19 cellular contexts compared by ENCODE assay signal in genomic region chr1:162596514-162597170, GRCh38. TPM values are rescaled to one million over a fixed set of nuclear protein-coding genes. Genes with fewer than 3 reads are reported as not detected.
A peak's percentile ranks its signal among the peaks of the same experiment; 100 is the strongest.
DNase-seq lines count a peak whose midpoint lies in the region; ATAC-seq, FAIRE-seq and TF ChIP-seq lines count a peak whose summit lies in the region.
"Had no signal": no experiment of that assay in that cellular context is flagged by ENCODE, and none has a peak within 500 bp of the region (broad histone marks: within the 10 kb centered on the region; RNA-seq: fewer than 3 reads in every experiment).

No MANE protein-coding gene starts in this region.

- H3K4me1 ChIP-seq in GM23248 (ENCODE audit: insufficient read depth), result no peaks in the 10 kb centered on the region
- no peaks in the 10 kb centered on the region for H3K4me1 ChIP-seq in GM12878 (ENCODE audit: control insufficient read depth, insufficient read depth, low read length)
- peaks cover 11% of the 10 kb centered on the region for H3K4me1 ChIP-seq in testis
- no peaks in the 10 kb centered on the region for H3K4me1 ChIP-seq in sigmoid colon

- no peaks in the 10 kb centered on the region for H3K9me2 ChIP-seq in GM23248 (ENCODE audit: insufficient read depth)

- H4K20me1 ChIP-seq in GM23248 (ENCODE audit: insufficient read depth), result no peaks in the 10 kb centered on the region
- H4K20me1 ChIP-seq in GM12878 (ENCODE audit: control insufficient read depth, insufficient read depth), result no peaks in the 10 kb centered on the region

- TF ChIP-seq RAD21 in GM12878 (IDR thresholded peaks at IDR 0.05; ENCODE audit: insufficient read depth, low read depth, low read length), result no peak

- in situ Hi-C loops in GM23248 (cut with MboI), result no loop called here
- in situ Hi-C loops in GM12878 (cut with MboI), result no loop called here

- ATAC-seq in GM12878 (peak; percentile 70), left colon (peak; percentile 65)

- H3K36me3 ChIP-seq in GM23248 (ENCODE audit: low read depth), result peaks cover 95% of the 10 kb centered on the region
- peaks cover 0 to 11% of the 10 kb centered on the region in 2 experiments; a peak in 2 of 4 replicates for H3K36me3 ChIP-seq in GM12878 (ENCODE audit: control insufficient read depth in 2 of 2, insufficient read depth in 2 of 2, low read length in 1 of 2)
- H3K36me3 ChIP-seq in testis (ENCODE audit: low read depth, missing control alignments), result no peaks in the 10 kb centered on the region
- peaks cover 0 to 89% (median 17%) of the 10 kb centered on the region in 4 donors for H3K36me3 ChIP-seq in sigmoid colon

- H3K27ac ChIP-seq in GM23248 (peak overlapping the region; percentile 1; the same call in 1 of the 2 replicates), GM12878 (ENCODE audit: control insufficient read depth, insufficient read depth) (no peak overlapping the region), testis (peak overlapping the region; percentile 2 to 46), sigmoid colon (no peak overlapping the region)
- H3K27ac ChIP-seq: PC-9 had no signal

- H3K4me2 ChIP-seq in GM23248 (ENCODE audit: unreplicated experiment), result no peak overlapping the region
- no peak overlapping the region for H3K4me2 ChIP-seq in GM12878 (ENCODE audit: control insufficient read depth, insufficient read depth)
- H3K4me2 ChIP-seq: PC-9 had no signal

- WGBS in GM23248 (ENCODE audit: low coverage in 1 of 2, low lambda C conversion rate in 2 of 2, missing lambda C conversion rate in 2 of 2), 2 experiments, result 63 to 80% methylated on average over 2 of the region's 2 CpGs
- WGBS in GM12878 (ENCODE audit: insufficient coverage, insufficient replicate concordance, low lambda C conversion rate, missing lambda C conversion rate), result 96% methylated on average over 2 of the region's 2 CpGs
- WGBS in testis, 2 donors, result 48 to 59% methylated on average over 2 of the region's 2 CpGs
- WGBS in sigmoid colon, 2 donors, result 40 to 85% methylated on average over 2 of the region's 2 CpGs

- POLR2A ChIA-PET in GM12878 (lab: Charles Lee), result interaction anchor here (0.7 to 2.4 kb wide), 2 partner anchors 20 to 255 kb away, joined by 7 to 9 read pairs; no protein-coding TSS in a partner anchor

- H3K79me2 ChIP-seq in GM23248 (ENCODE audit: insufficient read depth) (peaks cover 91% of the 10 kb centered on the region), GM12878 (ENCODE audit: control insufficient read depth, insufficient read depth, low read length) (no peaks in the 10 kb centered on the region)

- CTCF ChIA-PET in GM12878 (lab: Yijun Ruan, JAX), result interaction anchor here (0.8 to 2.3 kb wide), 11 partner anchors 9 to 205 kb away, joined by 3 to 15 read pairs (median 4); partner anchors contain the start of gene DDR2

- RAD21 ChIA-PET in GM12878 (lab: Charles Lee; ENCODE audit: unreplicated experiment), result interaction anchor here (0.8 to 2.2 kb wide), 11 partner anchors 9 to 204 kb away, joined by 3 to 15 read pairs (median 4); partner anchors contain the start of gene DDR2

- no peak for FAIRE-seq in GM12878 (lab: Jason Lieb, UNC)
- FAIRE-seq: G401.6, H1 had no signal

- SMC1A ChIA-PET in GM12878 (lab: Charles Lee; ENCODE audit: uncharacterized antibody, unreplicated experiment), result interaction anchor here (0.7 to 2.6 kb wide), 14 partner anchors 9 to 203 kb away, joined by 3 to 19 read pairs (median 4); no protein-coding TSS in a partner anchor

- intact Hi-C loops in GM12878 (cut with micrococcal nuclease; ENCODE audit: unreplicated experiment) (no loop called here), left colon (cut with DNase I, micrococcal nuclease) (no loop called here), testis (cut with DNase I; ENCODE audit: low total_unique reads) (no loop called here), sigmoid colon (cut with DNase I) (no loop called here)

- no peak for TF ChIP-seq CTCF in GM12878 (IDR thresholded peaks at IDR 0.05 in 2 of 3, conservative IDR thresholded peaks at IDR 0.05 in 1 of 3; ENCODE audit: control insufficient read depth in 2 of 3, extremely low read depth in 1 of 3, insufficient read depth in 1 of 3, low read depth in 3 of 3, low read length in 3 of 3)
- no peak for TF ChIP-seq CTCF in testis (IDR thresholded peaks at IDR 0.05)
- no peak for TF ChIP-seq CTCF in foreskin fibroblast (IDR thresholded peaks at IDR 0.05; ENCODE audit: low read depth, low read length)
- TF ChIP-seq CTCF in sigmoid colon (IDR thresholded peaks at IDR 0.05), result no peak

- no peak overlapping the region for H3K4me3 ChIP-seq in GM23248
- no peak overlapping the region for H3K4me3 ChIP-seq in GM12878
- no peak overlapping the region for H3K4me3 ChIP-seq in testis
- H3K4me3 ChIP-seq in foreskin fibroblast (ENCODE audit: low read depth in 1 of 2, low read length in 2 of 2), result no peak overlapping the region
- H3K4me3 ChIP-seq in sigmoid colon, result no peak overlapping the region
- H3K4me3 ChIP-seq: PC-9 had no signal

- TF ChIP-seq POLR2A in GM12878 (IDR thresholded peaks at IDR 0.05; ENCODE audit: low read depth, low read length), result no peak
- TF ChIP-seq POLR2A in testis (IDR thresholded peaks at IDR 0.05), result no peak
- no peak for TF ChIP-seq POLR2A in sigmoid colon (IDR thresholded peaks at IDR 0.05)

- no peaks in the 10 kb centered on the region for H3K9me3 ChIP-seq in GM23248 (ENCODE audit: low read depth)
- H3K9me3 ChIP-seq in GM12878 (replicated peaks; ENCODE audit: control insufficient read depth, insufficient read depth, low read length), result no peaks in the 10 kb centered on the region
- H3K9me3 ChIP-seq in testis, result no peaks in the 10 kb centered on the region
- no peaks in the 10 kb centered on the region for H3K9me3 ChIP-seq in sigmoid colon

- no peak overlapping the region for H3K9ac ChIP-seq in GM23248
- no peak overlapping the region for H3K9ac ChIP-seq in GM12878 (ENCODE audit: control insufficient read depth, insufficient read depth, low read length)

- H3K27me3 ChIP-seq in GM23248 (replicated peaks; ENCODE audit: insufficient read depth) (no peaks in the 10 kb centered on the region), GM12878 (replicated peaks in 1 of 2; ENCODE audit: control insufficient read depth in 2 of 2, insufficient read depth in 2 of 2, low read length in 1 of 2) (no peaks in the 10 kb centered on the region), testis (no peaks in the 10 kb centered on the region), sigmoid colon (no peaks in the 10 kb centered on the region)

- no TSS peak for BruUV-seq in GM12878 (replicated peaks; lab: Mats Ljungman, UMichigan)

- TF ChIP-seq EP300 in GM12878 (IDR thresholded peaks at IDR 0.05; ENCODE audit: borderline replicate concordance in 1 of 2, control insufficient read depth in 1 of 2, low read depth in 2 of 2, low read length in 2 of 2), result no peak
- no peak for TF ChIP-seq EP300 in sigmoid colon (IDR thresholded peaks at IDR 0.05)

- H2AFZ ChIP-seq in GM23248 (no peak overlapping the region), GM12878 (ENCODE audit: control insufficient read depth, low read depth, low read length) (no peak overlapping the region)
- H2AFZ ChIP-seq: PC-9 had no signal

- DNase-seq in GM23248 (no peak), GM12878 (ENCODE audit: low read depth, low spot score) (no peak), left colon (no peak), testis (no peak), superior temporal gyrus (ENCODE audit: extremely low spot score) (no peak), foreskin fibroblast (no peak), NCI-H2227 (lab: John Stamatoyannopoulos, UW; ENCODE audit: unreplicated experiment) (no peak), sigmoid colon (no peak)
- DNase-seq: ACHN; C1 segment of cervical spinal cord; CD8-positive, alpha-beta memory T cell; IMR-90; NCI-H1417; NCI-H187; NCI-H226; NCI-H526; PC-9 had no signal

- peaks cover 96% of the 10 kb centered on the region for H3F3A ChIP-seq in GM23248 (ENCODE audit: insufficient read depth)

RNA-seq across cellular contexts. Expression of gene UAP1, which starts 35.1 kb away (rescaled TPM):
- 406 and 457 TPM in 2 replicates for total RNA-seq in GM23248 (2014; rRNA removed; shearing (Covaris generic))
- 524 and 534 TPM in 2 replicates for polyA plus RNA-seq in GM23248 (2016; fragmentation: Nextera tagmentation; extraction: Ambion mirVana)
- 28.6 and 30.9 TPM in 2 replicates for total RNA-seq in GM12878 (2013; cell fraction: nucleolus; rRNA removed)
- total RNA-seq in GM12878 (2014; rRNA removed), result 32.5 and 41.1 TPM in 2 replicates
- total RNA-seq in GM12878 (2014; rRNA removed; fragmentation: Illumina TruSeq; extraction: Trizol), result 39.8 and 42.0 TPM in 2 replicates
- total RNA-seq in GM12878 (2021), result 29.0 and 30.2 TPM in 2 replicates
- polyA plus RNA-seq in GM12878 (2011; ENCODE audit: low read depth), result 22.8 TPM
- 19.9 and 31.2 TPM in 2 replicates for polyA plus RNA-seq in GM12878 (2011; rRNA removed)
- polyA plus RNA-seq in GM12878 (2011; cell fraction: cytosol; rRNA removed), result 7.5 and 10.0 TPM in 2 replicates
- polyA plus RNA-seq in GM12878 (2011; cell fraction: nucleus; rRNA removed), result 8.0 and 9.9 TPM in 2 replicates
- polyA plus RNA-seq in GM12878 (2012), result 25.4 TPM in 2 replicates
- polyA plus RNA-seq in GM12878 (2014; fragmentation: Illumina TruSeq; extraction: Trizol), result 32.3 and 35.2 TPM in 2 replicates
- polyA plus RNA-seq in GM12878 (2014; fragmentation: Nextera tagmentation; extraction: Ambion mirVana), result 10 to 100 TPM; 19.2 to 20.8 TPM
- 20.9 and 26.0 TPM in 2 replicates for polyA plus RNA-seq in GM12878 (2014; rRNA removed)
- 10 to 100 TPM; 40.2 to 43.0 TPM for polyA plus RNA-seq in GM12878 (2016; fragmentation: Nextera tagmentation; extraction: Ambion mirVana)
- polyA minus RNA-seq in GM12878 (2011; rRNA and poly(A)+ RNA removed), result 13.0 and 15.6 TPM in 2 replicates
- polyA minus RNA-seq in GM12878 (2011; cell fraction: cytosol; rRNA and poly(A)+ RNA removed), result 4.7 and 5.3 TPM in 2 replicates
- 5.7 and 9.9 TPM in 2 replicates for polyA minus RNA-seq in GM12878 (2011; cell fraction: nucleus; rRNA and poly(A)+ RNA removed)
- 100 to 1,000 TPM; 117 to 132 TPM for total RNA-seq in left colon
- total RNA-seq in testis, result 100 to 1,000 TPM; 110 to 128 TPM
- polyA plus RNA-seq in testis (ENCODE audit: insufficient read depth, low read depth, low replicate concordance), result 161 TPM
- 100 to 1,000 TPM in 1 of 4 donors, 10 to 100 TPM in 3; 64.6 to 145 (median 78.8) TPM for total RNA-seq in sigmoid colon
- polyA plus RNA-seq in sigmoid colon, result 100 to 1,000 TPM in 2 of 3 donors, 10 to 100 TPM in 1; 55.5 to 141 (median 123) TPM

RNA-seq across cellular contexts. Expression of gene DDR2, which starts 35.6 kb away (rescaled TPM):
- total RNA-seq in GM23248 (2014; rRNA removed; shearing (Covaris generic)), result 194 and 196 TPM in 2 replicates
- polyA plus RNA-seq in GM23248 (2016; fragmentation: Nextera tagmentation; extraction: Ambion mirVana) (94.7 and 96.1 TPM in 2 replicates), GM12878 (2011; rRNA removed) (4.9 and 6.2 TPM in 2 replicates), GM12878 (2014; fragmentation: Illumina TruSeq; extraction: Trizol) (5.8 and 6.4 TPM in 2 replicates), GM12878 (2014; fragmentation: Nextera tagmentation; extraction: Ambion mirVana) (1 to 10 TPM; 1.9 to 2.8 TPM), GM12878 (2014; rRNA removed) (3.6 and 5.7 TPM in 2 replicates), GM12878 (2016; fragmentation: Nextera tagmentation; extraction: Ambion mirVana) (1 to 10 TPM; 5.2 to 6.3 TPM), testis (ENCODE audit: insufficient read depth, low read depth, low replicate concordance) (13.2 TPM), sigmoid colon (10 to 100 TPM in 2 of 3 donors, 1 to 10 TPM in 1; 3.5 to 50.5 (median 18.0) TPM)
- total RNA-seq in GM12878 (2013; cell fraction: nucleolus; rRNA removed), result 28.4 and 31.3 TPM in 2 replicates
- total RNA-seq in GM12878 (2014; rRNA removed) (6.6 and 7.4 TPM in 2 replicates), GM12878 (2014; rRNA removed; fragmentation: Illumina TruSeq; extraction: Trizol) (4.8 and 5.1 TPM in 2 replicates), GM12878 (2021) (8.4 and 8.8 TPM in 2 replicates), left colon (10 to 100 TPM; 18.7 to 36.9 TPM), testis (1 to 10 TPM; 9.0 to 9.2 TPM), sigmoid colon (100 to 1,000 TPM; 150 to 236 (median 225) TPM)
- 1.6 TPM for polyA plus RNA-seq in GM12878 (2011; ENCODE audit: low read depth)
- polyA plus RNA-seq in GM12878 (2011; cell fraction: cytosol; rRNA removed), result 5.5 and 5.7 TPM in 2 replicates
- polyA plus RNA-seq in GM12878 (2011; cell fraction: nucleus; rRNA removed), result 7.8 and 10.1 TPM in 2 replicates
- polyA plus RNA-seq in GM12878 (2012), result 1.8 and 2.0 TPM in 2 replicates
- 17.0 and 18.2 TPM in 2 replicates for polyA minus RNA-seq in GM12878 (2011; rRNA and poly(A)+ RNA removed)
- 3.1 and 3.6 TPM in 2 replicates for polyA minus RNA-seq in GM12878 (2011; cell fraction: cytosol; rRNA and poly(A)+ RNA removed)
- 7.4 and 13.5 TPM in 2 replicates for polyA minus RNA-seq in GM12878 (2011; cell fraction: nucleus; rRNA and poly(A)+ RNA removed)

Comparison
In these comparisons a context has a peak if more than half of its experiments do, and no peak if none do; other contexts are left out.
1. H3K27ac ChIP-seq: peak in GM23248 (single experiment) and testis (2 of 2); none in GM12878 (single experiment) and sigmoid colon (0 of 4).